Comparison of ENCODE assay signal across 11 cellular contexts in genomic region chr5:89133975-89134374, GRCh38.
"Had no signal": no experiment of that assay in that cellular context is flagged by ENCODE, and none has a peak within 500 bp of the region (broad histone marks: within the 10 kb centered on the region; RNA-seq: fewer than 3 reads in every experiment).

No MANE protein-coding gene starts in this region.

- H3K4me3 ChIP-seq: GM23248, GM23338, HAP-1 had no signal

- H3K4me2 ChIP-seq: GM23338 had no signal

- H3K36me3 ChIP-seq: HAP-1 had no signal

- FAIRE-seq: H1, H54 had no signal

- H3K4me3 Mint-ChIP-seq: GM23338, H9, HFFc6 had no signal

- H3K9me3 Mint-ChIP-seq: GM23338, H9, HFFc6 had no signal

- H3K27ac Mint-ChIP-seq: GM23338, H9, HFFc6 had no signal

- DNase-seq: GM23248, GOT3, H7, H9, HCEC 1CT, HFFc6 had no signal

- H3K9ac ChIP-seq: GM23248 had no signal

- H3K27ac ChIP-seq: GM23248 had no signal

- H2AFZ ChIP-seq: GM23248, GM23338 had no signal

- H3K9me3 ChIP-seq: HAP-1 had no signal

- ATAC-seq: GM23338, HCT116 had no signal
